ENCODE assay signal across 9 cellular contexts in the genomic region with DNA sequence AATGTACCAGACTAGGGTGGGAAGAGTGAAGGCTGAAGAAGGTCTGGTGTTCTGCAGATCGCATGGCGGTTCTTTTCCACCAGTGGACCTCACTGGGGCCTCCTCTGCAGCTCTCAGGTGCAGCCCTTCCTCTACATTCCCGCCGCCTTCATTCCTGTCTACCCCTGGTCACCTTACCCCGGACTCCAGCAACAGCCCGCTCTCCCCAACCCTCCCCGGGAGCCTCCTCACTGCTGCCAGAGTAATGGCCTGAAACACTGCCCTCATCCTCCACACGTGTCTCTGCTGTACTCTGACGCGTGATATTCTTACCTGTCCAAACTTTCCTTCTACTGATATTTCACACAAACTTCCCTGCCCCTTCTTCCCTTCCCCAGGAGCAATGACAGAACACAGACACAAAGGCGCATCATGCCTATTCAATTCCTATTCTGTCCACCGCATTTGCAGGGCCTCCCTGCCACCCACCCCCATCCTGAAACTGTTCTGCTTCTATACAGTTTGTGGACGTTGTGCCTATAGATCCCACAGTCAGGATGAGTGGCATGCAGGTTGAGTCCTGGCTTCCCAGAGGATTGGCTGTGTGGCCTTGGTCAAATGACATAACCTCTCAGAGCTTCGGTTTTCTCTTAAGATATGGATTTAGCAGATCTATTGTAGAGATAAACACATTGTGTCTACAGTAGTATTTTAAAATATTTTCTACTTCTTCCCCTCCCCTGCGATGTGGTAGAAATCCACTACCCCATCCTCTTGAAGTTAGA. TPM values are rescaled to one million over a fixed set of nuclear protein-coding genes. Genes with fewer than 3 reads are reported as not detected.
A peak's percentile ranks its signal among the peaks of the same experiment; 100 is the strongest.
DNase-seq lines count a peak whose midpoint lies in the region; ATAC-seq and TF ChIP-seq lines count a peak whose summit lies in the region.
"Had no signal": no experiment of that assay in that cellular context is flagged by ENCODE, and none has a peak within 500 bp of the region (broad histone marks: within the 10 kb centered on the region; RNA-seq: fewer than 3 reads in every experiment).

No MANE protein-coding gene starts in this region.

- no peak for TF ChIP-seq EP300 in tibial nerve (IDR thresholded peaks at IDR 0.05)

- H3K27me3 ChIP-seq in lower lobe of right lung (ENCODE audit: low read depth) (peaks cover 51% of the 10 kb centered on the region), tibial nerve (no peaks in the 10 kb centered on the region), HAP-1 (ENCODE audit: low read depth) (no peaks in the 10 kb centered on the region)

- H3K9me3 Mint-ChIP-seq in activated CD4-positive, alpha-beta memory T cell treated with anti-CD3 and anti-CD28 coated beads, Interleukin-2, amount 10 ng/mL, durations not matched to agents 7 days and 5 days, result no peaks in the 10 kb centered on the region
- no peaks in the 10 kb centered on the region for H3K9me3 Mint-ChIP-seq in activated CD4-positive, alpha-beta memory T cell treated with anti-CD3 and anti-CD28 coated beads for 36 hours

- H3K36me3 ChIP-seq in lower lobe of right lung (no peaks in the 10 kb centered on the region), tibial nerve (no peaks in the 10 kb centered on the region), HAP-1 (replicated peaks) (no peaks in the 10 kb centered on the region)

- peaks cover 13% of the 10 kb centered on the region for H3K4me1 Mint-ChIP-seq in activated CD4-positive, alpha-beta memory T cell treated with anti-CD3 and anti-CD28 coated beads, Interleukin-2, amount 10 ng/mL, durations not matched to agents 7 days and 5 days
- H3K4me1 Mint-ChIP-seq in activated CD4-positive, alpha-beta memory T cell treated with anti-CD3 and anti-CD28 coated beads for 36 hours (ENCODE audit: low read depth), result peaks cover 15% of the 10 kb centered on the region

- H3K4me1 ChIP-seq in lower lobe of right lung (peaks cover 26% of the 10 kb centered on the region), tibial nerve (peaks cover 0 to 70% (median 9%) of the 10 kb centered on the region in 4 donors), HAP-1 (peaks cover 26% of the 10 kb centered on the region)

- no peaks in the 10 kb centered on the region for H3K36me3 Mint-ChIP-seq in activated CD4-positive, alpha-beta memory T cell treated with anti-CD3 and anti-CD28 coated beads, Interleukin-2, amount 10 ng/mL, durations not matched to agents 7 days and 5 days (ENCODE audit: low read depth)
- H3K36me3 Mint-ChIP-seq in activated CD4-positive, alpha-beta memory T cell treated with anti-CD3 and anti-CD28 coated beads for 36 hours, result no peaks in the 10 kb centered on the region

- ATAC-seq in lower lobe of right lung (no peak), HG03175 (IDR thresholded peaks at IDR 0.05; ENCODE audit: unreplicated experiment) (no peak)

- intact Hi-C loops in activated CD4-positive, alpha-beta memory T cell treated with anti-CD3 and anti-CD28 coated beads for 36 hours (cut with micrococcal nuclease), result no loop called here
- intact Hi-C loops in lower lobe of right lung (cut with DNase I), result no loop called here

- peak overlapping the region; percentile 3 for H3K4me3 Mint-ChIP-seq in activated CD4-positive, alpha-beta memory T cell treated with anti-CD3 and anti-CD28 coated beads, Interleukin-2, amount 10 ng/mL, durations not matched to agents 7 days and 5 days
- no peak overlapping the region for H3K4me3 Mint-ChIP-seq in activated CD4-positive, alpha-beta memory T cell treated with anti-CD3 and anti-CD28 coated beads for 36 hours

- in situ Hi-C loops in HAP-1 (cut with MboI; ENCODE audit: low sequenced_read_pairs), result no loop called here

- H3K27ac Mint-ChIP-seq in activated CD4-positive, alpha-beta memory T cell treated with anti-CD3 and anti-CD28 coated beads, Interleukin-2, amount 10 ng/mL, durations not matched to agents 7 days and 5 days, result no peak overlapping the region
- H3K27ac Mint-ChIP-seq in activated CD4-positive, alpha-beta memory T cell treated with anti-CD3 and anti-CD28 coated beads for 36 hours, result no peak overlapping the region

- no peak for DNase-seq in activated CD4-positive, alpha-beta memory T cell treated with anti-CD3 and anti-CD28 coated beads, Interleukin-2, amount 10 ng/mL, durations not matched to agents 7 days and 5 days
- no peak for DNase-seq in activated CD4-positive, alpha-beta memory T cell treated with anti-CD3 and anti-CD28 coated beads for 36 hours
- DNase-seq in lower lobe of right lung (no peak), tibial nerve (ENCODE audit: low spot score in 2 of 2) (no peak), HAP-1 (ENCODE audit: low spot score in 2 of 2) (no peak)
- no peak for DNase-seq in activated naive CD4-positive, alpha-beta T cell (lab: John Stamatoyannopoulos, UW)
- DNase-seq: NCI-H2171 had no signal

- peaks cover 59% of the 10 kb centered on the region for H3K27me3 Mint-ChIP-seq in activated CD4-positive, alpha-beta memory T cell treated with anti-CD3 and anti-CD28 coated beads, Interleukin-2, amount 10 ng/mL, durations not matched to agents 7 days and 5 days
- H3K27me3 Mint-ChIP-seq in activated CD4-positive, alpha-beta memory T cell treated with anti-CD3 and anti-CD28 coated beads for 36 hours, result peaks cover 49% of the 10 kb centered on the region

- H3K4me3 ChIP-seq in lower lobe of right lung (peak overlapping the region; percentile 71), tibial nerve (peak overlapping the region; percentile 56 to 89 (median 62)), HAP-1 (no peak overlapping the region)

- 47 to 52% methylated on average over 15 of the region's 15 CpGs for WGBS in tibial nerve, 2 donors

- H3K27ac ChIP-seq in cingulate gyrus (ENCODE audit: low read depth, low read length), result peak overlapping the region; percentile 94
- peak overlapping the region; percentile 88 for H3K27ac ChIP-seq in lower lobe of right lung
- peak overlapping the region; percentile 81 to 97 (median 92) for H3K27ac ChIP-seq in tibial nerve

- POLR2A ChIA-PET in activated CD4-positive, alpha-beta memory T cell treated with anti-CD3 and anti-CD28 coated beads, Interleukin-2, amount 10 ng/mL, durations not matched to agents 7 days and 5 days (lab: Charles Lee), result no interaction called here
- POLR2A ChIA-PET in activated CD4-positive, alpha-beta memory T cell treated with anti-CD3 and anti-CD28 coated beads for 36 hours (lab: Charles Lee), result no interaction called here

- H3K9me3 ChIP-seq in lower lobe of right lung, result no peaks in the 10 kb centered on the region
- no peaks in the 10 kb centered on the region for H3K9me3 ChIP-seq in tibial nerve
- 0 out of 2 replicates have a peak, but pooled peaks cover 2% of the 10 kb centered on the region for H3K9me3 ChIP-seq in HAP-1

- TF ChIP-seq CTCF in lower lobe of right lung (IDR thresholded peaks at IDR 0.05), result no peak
- TF ChIP-seq CTCF in tibial nerve (IDR thresholded peaks at IDR 0.05), result no peak

- TF ChIP-seq POLR2A in tibial nerve (IDR thresholded peaks at IDR 0.05), result no peak

- CTCF ChIA-PET in activated CD4-positive, alpha-beta memory T cell treated with anti-CD3 and anti-CD28 coated beads, Interleukin-2, amount 10 ng/mL, durations not matched to agents 7 days and 5 days (lab: Charles Lee), result no interaction called here
- CTCF ChIA-PET in activated CD4-positive, alpha-beta memory T cell treated with anti-CD3 and anti-CD28 coated beads for 36 hours (lab: Charles Lee), result no interaction called here

RNA-seq across cellular contexts. Expression of a gene that starts 1.7 kb away (rescaled TPM):
- total RNA-seq in activated CD4-positive, alpha-beta memory T cell treated with anti-CD3 and anti-CD28 coated beads, Interleukin-2, amount 10 ng/mL, durations not matched to agents 7 days and 5 days, result not detected
- under 1 TPM in 1 of 2 experiments, not detected in 1; 0.05 TPM for total RNA-seq in activated CD4-positive, alpha-beta memory T cell treated with anti-CD3 and anti-CD28 coated beads for 36 hours
- 17.5 TPM for total RNA-seq in lower lobe of right lung
- total RNA-seq in tibial nerve, result 10 to 100 TPM; 32.0 to 47.9 (median 33.5) TPM

Comparison
In these comparisons a context has a peak if more than half of its experiments do, and no peak if none do; other contexts are left out.
1. RNA of a gene that starts 1.7 kb away (total RNA-seq): 32.0 to 47.9 TPM in tibial nerve and 17.5 TPM in lower lobe of right lung (single experiment); 0.05 TPM in activated CD4-positive, alpha-beta memory T cell treated with anti-CD3 and anti-CD28 coated beads for 36 hours and not detected in activated CD4-positive, alpha-beta memory T cell treated with anti-CD3 and anti-CD28 coated beads, Interleukin-2, amount 10 ng/mL, durations not matched to agents 7 days and 5 days; every median in the first group is over 10 times any median in the second.
2. Peak in every context shown above with its lines, with median percentiles within 50 percentile points of each other: H3K27ac ChIP-seq.